In genomic region chr1:165773324-165773965, GRCh38 we compare ENCODE assay signal across 1 cellular context.
TF ChIP-seq lines count a peak whose summit lies in the region.

No MANE protein-coding gene starts in this region.

TF ChIP-seq in K562, 482 proteins besides CTCF, POLR2A, EP300 and RAD21 (continued from another document and continues in another):
- TF ChIP-seq RNF219 (CRISPR knock-in tag; IDR thresholded peaks at IDR 0.05) (no peak), ZNF592 (IDR thresholded peaks at IDR 0.05) (peak; percentile 54; the same call in 1 of the 2 replicates), ZNF408 (CRISPR knock-in tag; IDR thresholded peaks at IDR 0.05; ENCODE audit: low read depth) (no peak), POLR2B (IDR thresholded peaks at IDR 0.05; ENCODE audit: low read depth, partially characterized antibody) (no peak), ARID3B (CRISPR knock-in tag; IDR thresholded peaks at IDR 0.05; ENCODE audit: borderline replicate concordance) (no peak), ZBTB17 (CRISPR knock-in tag; IDR thresholded peaks at IDR 0.05) (peak; percentile 87), PURB (CRISPR knock-in tag; IDR thresholded peaks at IDR 0.05; ENCODE audit: low read depth) (no peak), ZNF518B (CRISPR knock-in tag; IDR thresholded peaks at IDR 0.05) (no peak), FOXO4 (CRISPR knock-in tag; IDR thresholded peaks at IDR 0.05) (no peak), FUS (optimal IDR thresholded peaks at IDR 0.05; ENCODE audit: low read depth, low read length) (no peak), FOXJ2 (tag; IDR thresholded peaks at IDR 0.05) (0 out of 2 replicates have a peak, but pooled peaks have one; percentile 68), NFRKB (IDR thresholded peaks at IDR 0.05; ENCODE audit: low read depth) (no peak), FOXA1 (IDR thresholded peaks at IDR 0.05; ENCODE audit: borderline replicate concordance) (no peak), ERF (CRISPR knock-in tag; IDR thresholded peaks at IDR 0.05) (no peak), TFE3 (CRISPR knock-in tag; IDR thresholded peaks at IDR 0.05) (no peak), CBFA2T2 (conservative IDR thresholded peaks at IDR 0.05) (peak; percentile 50), CTBP1 (IDR thresholded peaks at IDR 0.05; ENCODE audit: borderline replicate concordance) (peak; percentile 33), CAMTA2 (CRISPR knock-in tag; conservative IDR thresholded peaks at IDR 0.05) (no peak), ZNF583 (CRISPR knock-in tag; IDR thresholded peaks at IDR 0.05) (no peak), MBD1 (CRISPR knock-in tag; IDR thresholded peaks at IDR 0.05) (no peak), HDAC8 (tag; IDR thresholded peaks at IDR 0.05) (no peak), PYGO2 (tag; IDR thresholded peaks at IDR 0.05) (no peak), MBD2 (IDR thresholded peaks at IDR 0.05; ENCODE audit: borderline replicate concordance, low read depth) (no peak), ZNF239 (CRISPR knock-in tag; IDR thresholded peaks at IDR 0.05) (no peak), POLR2H (tag; IDR thresholded peaks at IDR 0.05; ENCODE audit: low read depth) (no peak), FOSL1 (tag; conservative IDR thresholded peaks at IDR 0.05) (peak; percentile 94), ARNT (IDR thresholded peaks at IDR 0.05) (no peak), PHTF2 (CRISPR knock-in tag; IDR thresholded peaks at IDR 0.05) (no peak), ZNF76 (CRISPR knock-in tag; IDR thresholded peaks at IDR 0.05; ENCODE audit: borderline replicate concordance) (no peak), SPI1 (IDR thresholded peaks at IDR 0.05; ENCODE audit: borderline replicate concordance, low read depth, low read length) (no peak), SMARCA5 (IDR thresholded peaks at IDR 0.05) (peak; percentile 54; the same call in 1 of the 2 replicates), PCBP1 (IDR thresholded peaks at IDR 0.05; ENCODE audit: low read depth, low read length, poor library complexity, severe bottlenecking) (no peak), ZFX (CRISPR knock-in tag; IDR thresholded peaks at IDR 0.05) (no peak), ZBTB8A (IDR thresholded peaks at IDR 0.05; ENCODE audit: partially characterized antibody) (no peak), SETDB1 (IDR thresholded peaks at IDR 0.05; ENCODE audit: low read length) (no peak), YY1 (IDR thresholded peaks at IDR 0.05; ENCODE audit: borderline replicate concordance in 1 of 3, control insufficient read depth in 1 of 3, extremely low read depth in 1 of 3, insufficient read depth in 3 of 3, insufficient read length in 1 of 3, insufficient replicate concordance in 2 of 3, low read depth in 1 of 3, low read length in 2 of 3) (no peak), GTF3C2 (IDR thresholded peaks at IDR 0.05; ENCODE audit: borderline replicate concordance, extremely low read depth, insufficient read length) (no peak)
